ENCODE assay signal across 16 cellular contexts in the genomic region with DNA sequence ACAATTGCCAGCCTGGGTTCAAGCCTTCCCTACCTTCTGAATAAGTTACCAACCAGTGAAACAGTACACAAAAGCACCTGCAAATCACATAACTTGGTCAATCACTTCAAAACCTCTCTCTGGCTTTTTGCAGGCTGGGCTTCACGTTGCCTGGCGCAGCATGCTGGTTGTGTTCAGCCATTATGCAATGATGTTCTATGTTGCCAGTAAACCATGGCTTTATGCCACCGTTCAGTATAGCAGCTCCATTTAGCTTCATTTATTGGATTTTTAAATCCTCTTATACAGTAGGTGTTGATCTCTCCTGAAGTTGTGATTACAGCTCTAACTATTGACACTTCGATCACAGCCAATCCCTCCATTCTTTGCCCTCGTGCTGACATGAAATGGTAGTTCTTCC.
DNase-seq lines count a peak whose midpoint lies in the region; ATAC-seq lines count a peak whose summit lies in the region.
"Had no signal": no experiment of that assay in that cellular context is flagged by ENCODE, and none has a peak within 500 bp of the region (broad histone marks: within the 10 kb centered on the region; RNA-seq: fewer than 3 reads in every experiment).

No MANE protein-coding gene starts in this region.

- peak; percentile 47 to 62 for ATAC-seq in left cardiac atrium
- ATAC-seq: activated CD4-positive, alpha-beta T cell treated with anti-CD3 and anti-CD28 coated beads for 36 hours; naive thymus-derived CD4-positive, alpha-beta T cell had no signal

- intact Hi-C loops in left cardiac atrium (cut with DNase I): no loop called here
- intact Hi-C loops in cardiac septum (cut with DNase I): no loop called here

- DNase-seq in left cardiac atrium (no peak), cardiac septum (ENCODE audit: low spot score) (no peak), fibroblast of gingiva (ENCODE audit: low read depth) (peak; percentile 64), pons (ENCODE audit: low spot score) (peak; percentile 45), germinal center (ENCODE audit: low spot score) (no peak), NCI-H82 treated with DMSO at 0.1 percent for 48 hours (lab: John Stamatoyannopoulos, UW; ENCODE audit: unreplicated experiment) (no peak), NCI-H1105 treated with DMSO at 0.1 percent for 48 hours (lab: John Stamatoyannopoulos, UW) (no peak)
- DNase-seq in activated effector memory CD4-positive, alpha-beta T cell treated with anti-CD3 and anti-CD28 coated beads, Interleukin-2, amount 50 U/mL, for 16 hours: no peak
- DNase-seq: 8988T; activated CD4-positive, alpha-beta T cell treated with anti-CD3 and anti-CD28 coated beads for 36 hours; activated naive CD4-positive, alpha-beta T cell; naive thymus-derived CD4-positive, alpha-beta T cell; NCI-H2081; NCI-H526; PC-9; T1000 had no signal

Comparison
In these comparisons a context has a peak if more than half of its experiments do, and no peak if none do; other contexts are left out.
1. DNase-seq: peak in fibroblast of gingiva (single experiment) and pons (single experiment); none in left cardiac atrium (single experiment), cardiac septum (single experiment), germinal center (single experiment), NCI-H82 treated with DMSO at 0.1 percent for 48 hours (single experiment), activated effector memory CD4-positive, alpha-beta T cell treated with anti-CD3 and anti-CD28 coated beads, Interleukin-2, amount 50 U/mL, for 16 hours (single experiment) and NCI-H1105 treated with DMSO at 0.1 percent for 48 hours (single experiment).